ENCODE assay signal across 8 cellular contexts in the genomic region with DNA sequence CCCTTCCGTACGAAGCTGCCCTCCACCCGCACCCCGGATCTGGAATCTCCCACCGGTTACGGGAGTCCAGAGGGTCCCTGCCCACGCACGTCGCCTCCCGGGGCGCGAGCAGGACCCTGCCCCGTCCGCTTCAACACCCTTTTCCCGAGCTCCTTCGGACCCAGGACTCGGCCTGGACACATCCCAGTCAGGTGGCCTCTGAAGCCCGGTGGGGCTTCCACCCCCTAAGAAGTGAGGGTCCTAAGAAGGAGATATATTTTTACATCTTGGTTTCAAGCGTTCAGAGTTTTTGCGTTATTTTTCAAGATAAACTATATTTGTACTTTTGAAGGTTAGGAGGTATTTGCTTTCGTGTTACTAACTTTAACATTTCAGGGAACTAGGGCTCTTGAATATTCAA. TPM values are rescaled to one million over a fixed set of nuclear protein-coding genes. Genes with fewer than 3 reads are reported as not detected.
A peak's percentile ranks its signal among the peaks of the same experiment; 100 is the strongest.
DNase-seq lines count a peak whose midpoint lies in the region; ATAC-seq, FAIRE-seq and TF ChIP-seq lines count a peak whose summit lies in the region.

No MANE protein-coding gene starts in this region.

- H3K27me3 Mint-ChIP-seq in T-helper 2 cell treated with Interferon-gamma antibody and Interleukin-4, amounts not matched to agents 5 μg/mL and 100 μg/mL, for 36 hours (ENCODE audit: low read depth) = no peaks in the 10 kb centered on the region

- peaks cover 0 to 7% of the 10 kb centered on the region in 2 donors for H3K36me3 ChIP-seq in kidney (ENCODE audit: control insufficient read depth in 1 of 2, insufficient read depth in 2 of 2, low read length in 2 of 2)

- FAIRE-seq in kidney (lab: Jason Lieb, UNC) = no peak

- H3K9me3 Mint-ChIP-seq in T-helper 2 cell treated with Interferon-gamma antibody and Interleukin-4, amounts not matched to agents 5 μg/mL and 100 μg/mL, for 36 hours = no peaks in the 10 kb centered on the region
- H3K9me3 Mint-ChIP-seq in activated naive CD4-positive, alpha-beta T cell treated with anti-CD3 and anti-CD28 coated beads, Interleukin-2, amount 50 U/mL, for 72 hours = no peaks in the 10 kb centered on the region

- H3K36me3 Mint-ChIP-seq in T-helper 2 cell treated with Interferon-gamma antibody and Interleukin-4, amounts not matched to agents 5 μg/mL and 100 μg/mL, for 36 hours (ENCODE audit: low read depth) = peaks cover 12% of the 10 kb centered on the region
- peaks cover 8 to 9% of the 10 kb centered on the region in 2 donors for H3K36me3 Mint-ChIP-seq in activated naive CD4-positive, alpha-beta T cell treated with anti-CD3 and anti-CD28 coated beads, Interleukin-2, amount 50 U/mL, for 72 hours

- peak overlapping the region; percentile 73 to 85 for H3K4me3 ChIP-seq in kidney (ENCODE audit: low read length in 2 of 2)

- H3K27ac ChIP-seq in kidney (ENCODE audit: low read depth in 2 of 2, low read length in 2 of 2) = no peak overlapping the region
- H3K27ac ChIP-seq in substantia nigra (ENCODE audit: low read depth, low read length, poor library complexity, severe bottlenecking) = peak overlapping the region; percentile 46

- no peak for DNase-seq in T-helper 2 cell treated with Interferon-gamma antibody and Interleukin-4, amounts not matched to agents 5 μg/mL and 100 μg/mL, for 36 hours (ENCODE audit: low spot score)
- DNase-seq in T-helper 2 cell (no peak), kidney (no peak), substantia nigra (lab: John Stamatoyannopoulos, UW) (no peak), NCI-H2029 (lab: John Stamatoyannopoulos, UW) (no peak)
- DNase-seq in activated naive CD4-positive, alpha-beta T cell treated with anti-CD3 and anti-CD28 coated beads, Interleukin-2, amount 50 U/mL, for 72 hours (ENCODE audit: low spot score in 2 of 2) = no peak

- H3K27ac Mint-ChIP-seq in T-helper 2 cell treated with Interferon-gamma antibody and Interleukin-4, amounts not matched to agents 5 μg/mL and 100 μg/mL, for 36 hours = peak overlapping the region; percentile 86
- peak overlapping the region; percentile 92 to 99 for H3K27ac Mint-ChIP-seq in activated naive CD4-positive, alpha-beta T cell treated with anti-CD3 and anti-CD28 coated beads, Interleukin-2, amount 50 U/mL, for 72 hours

- intact Hi-C loops in kidney (cut with DNase I) = no loop called here

- no peak for ATAC-seq in activated naive CD4-positive, alpha-beta T cell treated with anti-CD3 and anti-CD28 coated beads, Interleukin-2, amount 50 U/mL, for 72 hours
- ATAC-seq in GM21423 (IDR thresholded peaks at IDR 0.05; ENCODE audit: unreplicated experiment) (no peak), HG03565 (IDR thresholded peaks at IDR 0.05; ENCODE audit: unreplicated experiment) (no peak)

- no peaks in the 10 kb centered on the region for H3K9me3 ChIP-seq in kidney (ENCODE audit: control insufficient read depth in 1 of 2, low read length in 2 of 2)

- no peak for TF ChIP-seq CTCF in kidney (IDR thresholded peaks at IDR 0.05; ENCODE audit: borderline replicate concordance, extremely low read depth, insufficient read depth)

- peak overlapping the region; percentile 80 to 81 for H3K9ac ChIP-seq in kidney (ENCODE audit: low read length in 2 of 2)

- peak overlapping the region; percentile 94 for H3K4me3 Mint-ChIP-seq in T-helper 2 cell treated with Interferon-gamma antibody and Interleukin-4, amounts not matched to agents 5 μg/mL and 100 μg/mL, for 36 hours

- H3K4me1 ChIP-seq in kidney (ENCODE audit: control insufficient read depth in 1 of 2, insufficient read depth in 1 of 2, low read depth in 1 of 2, low read length in 2 of 2) = peaks cover 9 to 13% of the 10 kb centered on the region in 2 donors

- H3K4me1 Mint-ChIP-seq in T-helper 2 cell treated with Interferon-gamma antibody and Interleukin-4, amounts not matched to agents 5 μg/mL and 100 μg/mL, for 36 hours (ENCODE audit: low read depth) = peaks cover 18% of the 10 kb centered on the region

RNA-seq across cellular contexts. Expression of a gene that starts 0.6 kb away (rescaled TPM):
- total RNA-seq in activated naive CD4-positive, alpha-beta T cell treated with anti-CD3 and anti-CD28 coated beads, Interleukin-2, amount 50 U/mL, for 72 hours = 100 to 1,000 TPM in 1 of 2 donors, 10 to 100 TPM in 1; 77.2 to 108 TPM
- total RNA-seq in kidney = 84.3 TPM
- polyA plus RNA-seq in kidney (ENCODE audit: insufficient read depth, low read depth, low replicate concordance) = 40.4 TPM

RNA-seq across cellular contexts. Expression of a gene that starts 18.9 kb away (rescaled TPM):
- not detected for total RNA-seq in activated naive CD4-positive, alpha-beta T cell treated with anti-CD3 and anti-CD28 coated beads, Interleukin-2, amount 50 U/mL, for 72 hours
- 29.7 TPM for total RNA-seq in kidney
- 107 TPM for polyA plus RNA-seq in kidney (ENCODE audit: insufficient read depth, low read depth, low replicate concordance)

RNA-seq across cellular contexts. Expression of a gene that starts 19.8 kb away (rescaled TPM):
- total RNA-seq in activated naive CD4-positive, alpha-beta T cell treated with anti-CD3 and anti-CD28 coated beads, Interleukin-2, amount 50 U/mL, for 72 hours = under 1 TPM in 1 of 2 donors, not detected in 1; 0.09 TPM
- not detected for total RNA-seq in kidney
- polyA plus RNA-seq in kidney (ENCODE audit: insufficient read depth, low read depth, low replicate concordance) = 0.58 TPM

RNA-seq across cellular contexts. Expression of a gene that starts 37.5 kb away (rescaled TPM):
- under 1 TPM in 1 of 2 donors, not detected in 1; 0.51 TPM for total RNA-seq in activated naive CD4-positive, alpha-beta T cell treated with anti-CD3 and anti-CD28 coated beads, Interleukin-2, amount 50 U/mL, for 72 hours
- 4.0 TPM for total RNA-seq in kidney
- 0.30 TPM for polyA plus RNA-seq in kidney (ENCODE audit: insufficient read depth, low read depth, low replicate concordance)

RNA-seq across cellular contexts. Expression of a gene that starts 57.2 kb away (rescaled TPM):
- 10 to 100 TPM; 34.7 to 39.1 TPM for total RNA-seq in activated naive CD4-positive, alpha-beta T cell treated with anti-CD3 and anti-CD28 coated beads, Interleukin-2, amount 50 U/mL, for 72 hours
- 43.1 TPM for total RNA-seq in kidney
- 21.9 TPM for polyA plus RNA-seq in kidney (ENCODE audit: insufficient read depth, low read depth, low replicate concordance)

Comparison
In these comparisons a context has a peak if more than half of its experiments do, and no peak if none do; other contexts are left out.
1. RNA of a gene that starts 18.9 kb away (total RNA-seq): 29.7 TPM in kidney (single experiment); not detected in activated naive CD4-positive, alpha-beta T cell treated with anti-CD3 and anti-CD28 coated beads, Interleukin-2, amount 50 U/mL, for 72 hours; every median in the first group is over 10 times any median in the second.